Comparison of ENCODE assay signal across 1 cellular context in genomic region chr1:23691499-23692307, GRCh38.
TF ChIP-seq lines count a peak whose summit lies in the region.

TSS of gene RPL11 (plus strand) at chr1:23691806. CDS start at chr1:23691824, 18 bp downstream.

TF ChIP-seq in HEK293, 187 proteins besides CTCF, POLR2A, EP300 and RAD21 (continued from another document and continues in another):
- TF ChIP-seq REST (tag by site-specific recombination; IDR thresholded peaks at IDR 0.05): peak; percentile 43; the same call in 1 of the 2 replicates
- TF ChIP-seq PRDM1 (tag by site-specific recombination; IDR thresholded peaks at IDR 0.05): peak; percentile 91
- TF ChIP-seq ZNF114 (tag by site-specific recombination; IDR thresholded peaks at IDR 0.05): no peak
- no peak for TF ChIP-seq ZNF214 (tag by site-specific recombination; IDR thresholded peaks at IDR 0.05; ENCODE audit: borderline replicate concordance)
- TF ChIP-seq ZSCAN23 (tag by site-specific recombination; IDR thresholded peaks at IDR 0.05): no peak
- TF ChIP-seq ZNF624 (tag by site-specific recombination; IDR thresholded peaks at IDR 0.05): no peak
- no peak for TF ChIP-seq ZNF138 (tag by site-specific recombination; IDR thresholded peaks at IDR 0.05; ENCODE audit: borderline replicate concordance)
- no peak for TF ChIP-seq ZNF529 (tag by site-specific recombination; IDR thresholded peaks at IDR 0.05; ENCODE audit: insufficient replicate concordance)
- TF ChIP-seq ZBTB26 (tag by site-specific recombination; optimal IDR thresholded peaks at IDR 0.05): peak; percentile 22
- no peak for TF ChIP-seq ZNF274 (IDR thresholded peaks at IDR 0.05; ENCODE audit: low read length)
- TF ChIP-seq ZNF274 (tag by site-specific recombination; IDR thresholded peaks at IDR 0.05; ENCODE audit: borderline replicate concordance): no peak
- TF ChIP-seq ZNF623 (tag by site-specific recombination; IDR thresholded peaks at IDR 0.05): 0 out of 2 replicates have a peak, but pooled peaks have one; percentile 19
- TF ChIP-seq ZNF677 (tag by site-specific recombination; IDR thresholded peaks at IDR 0.05): no peak
- TF ChIP-seq ZNF514 (tag by site-specific recombination; IDR thresholded peaks at IDR 0.05): no peak
- peak; percentile 60 for TF ChIP-seq KLF8 (tag by site-specific recombination; IDR thresholded peaks at IDR 0.05)
- TF ChIP-seq ZNF366 (tag by site-specific recombination; conservative IDR thresholded peaks at IDR 0.05): peak; percentile 65
- no peak for TF ChIP-seq ZNF26 (tag by site-specific recombination; IDR thresholded peaks at IDR 0.05)
- peak; percentile 86 for TF ChIP-seq ZNF2 (tag by site-specific recombination; IDR thresholded peaks at IDR 0.05)
- no peak for TF ChIP-seq MEIS1 (CRISPR knock-in tag; IDR thresholded peaks at IDR 0.05; ENCODE audit: borderline replicate concordance)
- no peak for TF ChIP-seq GFI1B (tag by site-specific recombination; IDR thresholded peaks at IDR 0.05)
- no peak for TF ChIP-seq PRDM10 (tag by site-specific recombination; IDR thresholded peaks at IDR 0.05)
- no peak; the same call in 1 of the 2 replicates for TF ChIP-seq ZFHX2 (tag by site-specific recombination; conservative IDR thresholded peaks at IDR 0.05)
- no peak for TF ChIP-seq HOXD13 (CRISPR knock-in tag; IDR thresholded peaks at IDR 0.05; ENCODE audit: borderline replicate concordance)
- peak; percentile 75 for TF ChIP-seq ZNF518A (tag by site-specific recombination; conservative IDR thresholded peaks at IDR 0.05; ENCODE audit: low read depth)
- TF ChIP-seq ZNF692 (tag by site-specific recombination; IDR thresholded peaks at IDR 0.05): 0 out of 2 replicates have a peak, but pooled peaks have one; percentile 62
- TF ChIP-seq IKZF3 (tag by site-specific recombination; IDR thresholded peaks at IDR 0.05): peak; percentile 54; the same call in 1 of the 2 replicates
- peak; percentile 89 for TF ChIP-seq ZXDB (tag by site-specific recombination; IDR thresholded peaks at IDR 0.05)
- TF ChIP-seq ZBTB7A (tag by site-specific recombination; IDR thresholded peaks at IDR 0.05; ENCODE audit: low read depth): no peak
- TF ChIP-seq ZNF132 (tag by site-specific recombination; IDR thresholded peaks at IDR 0.05; ENCODE audit: borderline replicate concordance): no peak
- TF ChIP-seq ZNF660 (tag by site-specific recombination; IDR thresholded peaks at IDR 0.05): peak; percentile 90
- no peak for TF ChIP-seq ZNF148 (tag by site-specific recombination; IDR thresholded peaks at IDR 0.05; ENCODE audit: borderline replicate concordance)
- no peak for TF ChIP-seq ZNF140 (tag by site-specific recombination; IDR thresholded peaks at IDR 0.05)
- no peak for TF ChIP-seq ZNF473 (tag by site-specific recombination; IDR thresholded peaks at IDR 0.05)
- no peak for TF ChIP-seq ZNF112 (tag by site-specific recombination; IDR thresholded peaks at IDR 0.05)
- peak; percentile 93 for TF ChIP-seq ZNF76 (tag by site-specific recombination; IDR thresholded peaks at IDR 0.05; ENCODE audit: borderline replicate concordance, low read depth)
- no peak for TF ChIP-seq ZNF175 (tag by site-specific recombination; IDR thresholded peaks at IDR 0.05)
- peak; percentile 80; the same call in 1 of the 2 replicates for TF ChIP-seq SP7 (tag by site-specific recombination; IDR thresholded peaks at IDR 0.05)
- no peak for TF ChIP-seq ZNF24 (tag by site-specific recombination; IDR thresholded peaks at IDR 0.05)
- 0 out of 2 replicates have a peak, but pooled peaks have one; percentile 24 for TF ChIP-seq INSM2 (tag by site-specific recombination; IDR thresholded peaks at IDR 0.05)
- TF ChIP-seq ZNF37A (tag by site-specific recombination; IDR thresholded peaks at IDR 0.05): no peak
- TF ChIP-seq OVOL3 (tag by site-specific recombination; IDR thresholded peaks at IDR 0.05): peak; percentile 56; the same call in 1 of the 2 replicates
